20 cellular contexts compared by ENCODE assay signal in genomic region chr16:86390335-86390734, GRCh38.
"Had no signal": no experiment of that assay in that cellular context is flagged by ENCODE, and none has a peak within 500 bp of the region (broad histone marks: within the 10 kb centered on the region; RNA-seq: fewer than 3 reads in every experiment).

No MANE protein-coding gene starts in this region.

- H3K4me3 Mint-ChIP-seq: dendritic cell treated with granulocyte-macrophage colony-stimulating factor and Interleukin-4, amounts not matched to agents 40 ng/mL and 50 ng/mL, for 4 days; effector memory CD8-positive, alpha-beta T cell; endodermal cell; naive thymus-derived CD4-positive, alpha-beta T cell had no signal

- H3K4me1 Mint-ChIP-seq: endodermal cell had no signal

- H3K27ac ChIP-seq: colonic mucosa, esophagus muscularis mucosa, gastrocnemius medialis, heart right ventricle, left lung, lower lobe of right lung had no signal

- H3K9me3 Mint-ChIP-seq: dendritic cell treated with granulocyte-macrophage colony-stimulating factor and Interleukin-4, amounts not matched to agents 40 ng/mL and 50 ng/mL, for 4 days; effector memory CD8-positive, alpha-beta T cell; endodermal cell had no signal

- H3K36me3 Mint-ChIP-seq: naive thymus-derived CD4-positive, alpha-beta T cell had no signal

- H3K27ac Mint-ChIP-seq: dendritic cell treated with granulocyte-macrophage colony-stimulating factor and Interleukin-4, amounts not matched to agents 40 ng/mL and 50 ng/mL, for 4 days; effector memory CD8-positive, alpha-beta T cell; endodermal cell; naive thymus-derived CD4-positive, alpha-beta T cell had no signal

- H3K36me3 ChIP-seq: colonic mucosa, esophagus muscularis mucosa, gastrocnemius medialis, heart right ventricle, left lung, lower lobe of right lung had no signal

- H3K9me3 ChIP-seq: colonic mucosa, esophagus muscularis mucosa, gastrocnemius medialis, left lung, lower lobe of right lung had no signal

- DNase-seq: colonic mucosa; cortex of kidney; effector CD8-positive, alpha-beta T cell; effector memory CD8-positive, alpha-beta T cell; endodermal cell; foreskin melanocyte; gastrocnemius medialis; glutamatergic neuron; head of caudate nucleus; heart right ventricle; hippocampal formation; left cardiac atrium; left lung; left ventricle myocardium superior; lower lobe of right lung; mesendoderm; midbrain; naive thymus-derived CD4-positive, alpha-beta T cell had no signal

- H3K4me1 ChIP-seq: colonic mucosa, gastrocnemius medialis, left lung had no signal

- H3K27me3 ChIP-seq: colonic mucosa, esophagus muscularis mucosa, left lung had no signal

- H3K4me3 ChIP-seq: colonic mucosa, esophagus muscularis mucosa, gastrocnemius medialis, heart right ventricle, left lung, lower lobe of right lung had no signal

- ATAC-seq: effector memory CD8-positive, alpha-beta T cell; gastrocnemius medialis; heart right ventricle; left cardiac atrium; left lung; left ventricle myocardium superior; lower lobe of right lung; naive thymus-derived CD4-positive, alpha-beta T cell had no signal
